In genomic region chr2:111492995-111493719, GRCh38 we compare ENCODE assay signal across 8 cellular contexts.
DNase-seq lines count a peak whose midpoint lies in the region; ATAC-seq, FAIRE-seq and TF ChIP-seq lines count a peak whose summit lies in the region.
"Not testable (repeated sequence)": the region's sequence is repeated elsewhere in the genome, so short reads cannot be mapped to it uniquely, and the experiment has no call there.

No MANE protein-coding gene starts in this region.

- peak overlapping the region; percentile 93 for H3K27ac Mint-ChIP-seq in activated CD8-positive, alpha-beta memory T cell treated with anti-CD3 and anti-CD28 coated beads, Interleukin-2, amount 10 ng/mL, durations not matched to agents 7 days and 5 days
- H3K27ac Mint-ChIP-seq in mesothelial cell of epicardium: peak overlapping the region; percentile 91
- H3K27ac Mint-ChIP-seq in stimulated activated memory B cell treated with anti-CD40 and anti-IgM and Interleukin-4, amounts not matched to agents 10 μg/mL and 1 μg/mL and 100 μg/mL, for 72 hours: not testable (repeated sequence)

- not testable (repeated sequence) for FAIRE-seq in bronchial epithelial cell (lab: Jason Lieb, UNC)

- H3K4me3 ChIP-seq in AG09309 (ENCODE audit: control insufficient read depth, low read depth, low read length) (peak overlapping the region; percentile 35), HEK293 (ENCODE audit: low read depth, low read length) (peak overlapping the region; percentile 31), OCI-LY3 (ENCODE audit: low read length) (peak overlapping the region; percentile 77), bronchial epithelial cell (ENCODE audit: low read depth, low read length) (peak overlapping the region; percentile 18)
- not testable (repeated sequence) for H3K4me3 ChIP-seq in gastroesophageal sphincter

- H3K4me1 Mint-ChIP-seq in activated CD8-positive, alpha-beta memory T cell treated with anti-CD3 and anti-CD28 coated beads, Interleukin-2, amount 10 ng/mL, durations not matched to agents 7 days and 5 days: peaks cover 27% of the 10 kb centered on the region
- peaks cover 14% of the 10 kb centered on the region for H3K4me1 Mint-ChIP-seq in mesothelial cell of epicardium
- H3K4me1 Mint-ChIP-seq in stimulated activated memory B cell treated with anti-CD40 and anti-IgM and Interleukin-4, amounts not matched to agents 10 μg/mL and 1 μg/mL and 100 μg/mL, for 72 hours: not testable (repeated sequence)

- peak overlapping the region; percentile 70 for H3K9ac ChIP-seq in OCI-LY3 (ENCODE audit: low read length)

- H2AFZ ChIP-seq in OCI-LY3 (ENCODE audit: low read depth, low read length): not testable (repeated sequence)

- H3K4me2 ChIP-seq in OCI-LY3 (ENCODE audit: low read length): peak overlapping the region; percentile 84

- H3K9me3 ChIP-seq in HEK293 (ENCODE audit: control insufficient read depth, insufficient read depth, low read depth, low read length); OCI-LY3 (ENCODE audit: insufficient read depth, low read length); gastroesophageal sphincter: not testable (repeated sequence)

- not testable (repeated sequence) for TF ChIP-seq CTCF in AG09309 (IDR thresholded peaks at IDR 0.05; ENCODE audit: control insufficient read depth, insufficient read depth, low read depth, low read length, missing control alignments); HEK293 (tag by site-specific recombination; IDR thresholded peaks at IDR 0.05); OCI-LY3 (IDR thresholded peaks at IDR 0.05; ENCODE audit: low read depth, low read length); bronchial epithelial cell (IDR thresholded peaks at IDR 0.05; ENCODE audit: insufficient read depth, low read length, severe bottlenecking); gastroesophageal sphincter (IDR thresholded peaks at IDR 0.05); mesothelial cell of epicardium (IDR thresholded peaks at IDR 0.05; ENCODE audit: unreplicated experiment)

- H3K79me2 ChIP-seq in OCI-LY3 (ENCODE audit: low read length): not testable (repeated sequence)

- no CpG with 5 or more reads among the region's 20 CpGs for WGBS in gastroesophageal sphincter (ENCODE audit: low coverage in 1 of 2), 2 donors

- H3K27me3 ChIP-seq in OCI-LY3 (ENCODE audit: low read depth, low read length); bronchial epithelial cell (ENCODE audit: control insufficient read depth, insufficient read depth, low read length); gastroesophageal sphincter: not testable (repeated sequence)

- peak overlapping the region; percentile 77 for H3K4me3 Mint-ChIP-seq in activated CD8-positive, alpha-beta memory T cell treated with anti-CD3 and anti-CD28 coated beads, Interleukin-2, amount 10 ng/mL, durations not matched to agents 7 days and 5 days
- H3K4me3 Mint-ChIP-seq in mesothelial cell of epicardium: peak overlapping the region; percentile 38
- H3K4me3 Mint-ChIP-seq in stimulated activated memory B cell treated with anti-CD40 and anti-IgM and Interleukin-4, amounts not matched to agents 10 μg/mL and 1 μg/mL and 100 μg/mL, for 72 hours: peak overlapping the region; percentile 62

- not testable (repeated sequence) for H3K27ac ChIP-seq in HEK293 (ENCODE audit: extremely low read depth, low read depth, low read length)
- peak overlapping the region; percentile 82 for H3K27ac ChIP-seq in OCI-LY3 (ENCODE audit: low read length)
- H3K27ac ChIP-seq in gastroesophageal sphincter: peak overlapping the region in 3 of 4 donors; percentile 70 to 78 (median 77)

- not testable (repeated sequence) for H4K20me1 ChIP-seq in OCI-LY3 (ENCODE audit: insufficient read depth, low read length)

- ATAC-seq in activated CD8-positive, alpha-beta memory T cell treated with anti-CD3 and anti-CD28 coated beads, Interleukin-2, amount 10 ng/mL, durations not matched to agents 7 days and 5 days: peak; percentile 46
- peak; percentile 25 for ATAC-seq in gastroesophageal sphincter
- ATAC-seq in stimulated activated memory B cell treated with anti-CD40 and anti-IgM and Interleukin-4, amounts not matched to agents 10 μg/mL and 1 μg/mL and 100 μg/mL, for 72 hours: peak; percentile 17

- POLR2A ChIA-PET in HEK293 (lab: Yijun Ruan, JAX): not testable (repeated sequence)

- H3K27me3 Mint-ChIP-seq in activated CD8-positive, alpha-beta memory T cell treated with anti-CD3 and anti-CD28 coated beads, Interleukin-2, amount 10 ng/mL, durations not matched to agents 7 days and 5 days; mesothelial cell of epicardium (ENCODE audit: low read depth); stimulated activated memory B cell treated with anti-CD40 and anti-IgM and Interleukin-4, amounts not matched to agents 10 μg/mL and 1 μg/mL and 100 μg/mL, for 72 hours: not testable (repeated sequence)

- not testable (repeated sequence) for TF ChIP-seq POLR2A in gastroesophageal sphincter (IDR thresholded peaks at IDR 0.05)

- H3K9me3 Mint-ChIP-seq in activated CD8-positive, alpha-beta memory T cell treated with anti-CD3 and anti-CD28 coated beads, Interleukin-2, amount 10 ng/mL, durations not matched to agents 7 days and 5 days (ENCODE audit: low read depth); mesothelial cell of epicardium; stimulated activated memory B cell treated with anti-CD40 and anti-IgM and Interleukin-4, amounts not matched to agents 10 μg/mL and 1 μg/mL and 100 μg/mL, for 72 hours: not testable (repeated sequence)

- TF ChIP-seq EP300 in gastroesophageal sphincter (IDR thresholded peaks at IDR 0.05): not testable (repeated sequence)

- H3K4me1 ChIP-seq in HEK293 (ENCODE audit: control insufficient read depth, insufficient read depth, low read length): not testable (repeated sequence)
- H3K4me1 ChIP-seq in OCI-LY3 (ENCODE audit: low read length) (peaks cover 18% of the 10 kb centered on the region), gastroesophageal sphincter (peaks cover 2 to 15% (median 7%) of the 10 kb centered on the region in 3 donors)

- DNase-seq in AG09309 (ENCODE audit: low read depth); activated CD8-positive, alpha-beta memory T cell treated with anti-CD3 and anti-CD28 coated beads, Interleukin-2, amount 10 ng/mL, durations not matched to agents 7 days and 5 days; bronchial epithelial cell (ENCODE audit: low read depth); mesothelial cell of epicardium (ENCODE audit: low spot score in 2 of 2, unreplicated experiment in 2 of 2): not testable (repeated sequence)

- CTCF ChIA-PET in HEK293 (lab: Yijun Ruan, JAX); activated CD8-positive, alpha-beta memory T cell treated with anti-CD3 and anti-CD28 coated beads, Interleukin-2, amount 10 ng/mL, durations not matched to agents 7 days and 5 days (lab: Charles Lee): not testable (repeated sequence)

- H3K36me3 ChIP-seq in HEK293 (ENCODE audit: control insufficient read depth in 2 of 2, insufficient read depth in 1 of 2, low read length in 2 of 2); OCI-LY3 (replicated peaks; ENCODE audit: low read depth, low read length); bronchial epithelial cell (ENCODE audit: control insufficient read depth, insufficient read depth, low read length); gastroesophageal sphincter: not testable (repeated sequence)

- peaks cover 15% of the 10 kb centered on the region for H3K36me3 Mint-ChIP-seq in activated CD8-positive, alpha-beta memory T cell treated with anti-CD3 and anti-CD28 coated beads, Interleukin-2, amount 10 ng/mL, durations not matched to agents 7 days and 5 days
- H3K36me3 Mint-ChIP-seq in mesothelial cell of epicardium; stimulated activated memory B cell treated with anti-CD40 and anti-IgM and Interleukin-4, amounts not matched to agents 10 μg/mL and 1 μg/mL and 100 μg/mL, for 72 hours: not testable (repeated sequence)
